Comparison of ENCODE assay signal across 13 cellular contexts in genomic region chr12:62919827-62920226, GRCh38. TPM values are rescaled to one million over a fixed set of nuclear protein-coding genes. Genes with fewer than 3 reads are reported as not detected.
A peak's percentile ranks its signal among the peaks of the same experiment; 100 is the strongest.
DNase-seq lines count a peak whose midpoint lies in the region; ATAC-seq, FAIRE-seq and TF ChIP-seq lines count a peak whose summit lies in the region.
"Had no signal": no experiment of that assay in that cellular context is flagged by ENCODE, and none has a peak within 500 bp of the region (broad histone marks: within the 10 kb centered on the region; RNA-seq: fewer than 3 reads in every experiment).

No MANE protein-coding gene starts in this region.

- peaks cover 3% of the 10 kb centered on the region for H3K27me3 Mint-ChIP-seq in activated T-helper 17 cell treated with anti-CD3 and anti-CD28 coated beads, Interleukin-2, amount 50 U/mL, for 72 hours
- H3K27me3 Mint-ChIP-seq in type B pancreatic cell: no peaks in the 10 kb centered on the region

- H3K4me1 ChIP-seq in A549: peaks cover 14% of the 10 kb centered on the region; the same call in 2 of the 3 replicates
- H3K4me1 ChIP-seq: transverse colon had no signal

- TF ChIP-seq EP300 in A549 (IDR thresholded peaks at IDR 0.05): no peak

- H3K27ac Mint-ChIP-seq in activated T-helper 17 cell treated with anti-CD3 and anti-CD28 coated beads, Interleukin-2, amount 50 U/mL, for 72 hours: no peak overlapping the region
- no peak overlapping the region for H3K27ac Mint-ChIP-seq in type B pancreatic cell
- H3K27ac Mint-ChIP-seq: activated CD8-positive, alpha-beta T cell treated with anti-CD3 and anti-CD28 coated beads for 36 hours; B cell had no signal

- no peak for TF ChIP-seq POLR2A in A549 (IDR thresholded peaks at IDR 0.05; ENCODE audit: low read length)
- no peak for TF ChIP-seq POLR2A in GM12891 (IDR thresholded peaks at IDR 0.05; ENCODE audit: low read depth, low read length)

- POLR2A ChIA-PET in A549 (lab: Yijun Ruan, JAX): interaction anchor here (0.6 kb wide), 1 partner anchor 149 kb away, joined by 3 read pairs; no protein-coding TSS in a partner anchor

- no peak for DNase-seq in A549 (ENCODE audit: low read depth in 1 of 2, low spot score in 1 of 2)
- DNase-seq in LNCaP clone FGC (ENCODE audit: low read depth): peak; percentile 79
- DNase-seq in RPMI8226: peak; percentile 92
- peak; percentile 91 for DNase-seq in glomerular visceral epithelial cell (ENCODE audit: extremely low spot score)
- DNase-seq in type B pancreatic cell (ENCODE audit: extremely low spot score, unreplicated experiment): no peak
- DNase-seq in SK-N-DZ (ENCODE audit: low spot score): no peak
- DNase-seq in GM12891 (ENCODE audit: insufficient read length, low spot score): no peak
- DNase-seq: activated CD8-positive, alpha-beta T cell treated with anti-CD3 and anti-CD28 coated beads for 36 hours; MV-4-11; retina; transverse colon had no signal

- no peak overlapping the region for H3K4me3 ChIP-seq in A549
- no peak overlapping the region for H3K4me3 ChIP-seq in LNCaP clone FGC (ENCODE audit: low read depth, low read length)
- H3K4me3 ChIP-seq: transverse colon had no signal

- H3K4me2 ChIP-seq in A549: peak overlapping the region; percentile 17; the same call in 1 of the 3 replicates

- no peaks in the 10 kb centered on the region for H3K36me3 Mint-ChIP-seq in activated T-helper 17 cell treated with anti-CD3 and anti-CD28 coated beads, Interleukin-2, amount 50 U/mL, for 72 hours (ENCODE audit: low read depth)
- H3K36me3 Mint-ChIP-seq in type B pancreatic cell: peaks cover 3% of the 10 kb centered on the region

- CTCF ChIA-PET in A549 (lab: Yijun Ruan, JAX): interaction anchor here (1.1 to 1.4 kb wide), 3 partner anchors 11 to 106 kb away, joined by 3 to 5 read pairs (median 3); partner anchors contain the start of gene PPM1H

- no peak for TF ChIP-seq RAD21 in A549 (conservative IDR thresholded peaks at IDR 0.05 in 1 of 2, IDR thresholded peaks at IDR 0.05 in 1 of 2)

- FAIRE-seq in A549 (lab: Jason Lieb, UNC) (no peak), GM12891 (lab: Jason Lieb, UNC) (no peak)

- no peak for TF ChIP-seq CTCF in A549 (IDR thresholded peaks at IDR 0.05)
- no peak for TF ChIP-seq CTCF in LNCaP clone FGC (IDR thresholded peaks at IDR 0.05; ENCODE audit: control insufficient read depth, extremely low read depth, insufficient read depth)
- TF ChIP-seq CTCF in type B pancreatic cell (conservative IDR thresholded peaks at IDR 0.05): no peak

- no peak overlapping the region for H3K4me3 Mint-ChIP-seq in activated T-helper 17 cell treated with anti-CD3 and anti-CD28 coated beads, Interleukin-2, amount 50 U/mL, for 72 hours
- no peak overlapping the region for H3K4me3 Mint-ChIP-seq in type B pancreatic cell
- H3K4me3 Mint-ChIP-seq: activated CD8-positive, alpha-beta T cell treated with anti-CD3 and anti-CD28 coated beads for 36 hours; B cell had no signal

- WGBS in A549 (ENCODE audit: missing lambda C conversion rate): 44% methylated on average over 2 of the region's 2 CpGs

- H3K9me3 ChIP-seq in A549: no peaks in the 10 kb centered on the region
- H3K9me3 ChIP-seq: transverse colon had no signal

- no peak overlapping the region; a peak in 1 of 6 replicates for H3K27ac ChIP-seq in A549
- H3K27ac ChIP-seq: transverse colon had no signal

- no peaks in the 10 kb centered on the region for H3K4me1 Mint-ChIP-seq in activated T-helper 17 cell treated with anti-CD3 and anti-CD28 coated beads, Interleukin-2, amount 50 U/mL, for 72 hours
- H3K4me1 Mint-ChIP-seq in type B pancreatic cell (ENCODE audit: unreplicated experiment): peaks cover 43% of the 10 kb centered on the region
- H3K4me1 Mint-ChIP-seq: B cell had no signal

- ATAC-seq in A549: no peak
- no peak for ATAC-seq in activated T-helper 17 cell treated with anti-CD3 and anti-CD28 coated beads, Interleukin-2, amount 50 U/mL, for 72 hours (replicated peaks)
- ATAC-seq: activated CD8-positive, alpha-beta T cell treated with anti-CD3 and anti-CD28 coated beads for 36 hours had no signal

- H3K9me3 Mint-ChIP-seq in activated T-helper 17 cell treated with anti-CD3 and anti-CD28 coated beads, Interleukin-2, amount 50 U/mL, for 72 hours: no peaks in the 10 kb centered on the region
- H3K9me3 Mint-ChIP-seq in type B pancreatic cell: no peaks in the 10 kb centered on the region
- H3K9me3 Mint-ChIP-seq: activated CD8-positive, alpha-beta T cell treated with anti-CD3 and anti-CD28 coated beads for 36 hours had no signal

TF ChIP-seq in A549, 52 proteins besides CTCF, POLR2A, EP300 and RAD21:
- TF ChIP-seq CEBPB (IDR thresholded peaks at IDR 0.05) (no peak), ESRRA (IDR thresholded peaks at IDR 0.05; ENCODE audit: borderline replicate concordance, low read length) (no peak), HDAC2 (IDR thresholded peaks at IDR 0.05) (no peak), POLR2AphosphoS2 (conservative IDR thresholded peaks at IDR 0.05; ENCODE audit: low read length) (no peak), CHD4 (IDR thresholded peaks at IDR 0.05; ENCODE audit: borderline replicate concordance) (no peak), JUNB (IDR thresholded peaks at IDR 0.05) (no peak), E2F6 (IDR thresholded peaks at IDR 0.05; ENCODE audit: borderline replicate concordance, low read depth) (no peak), USF2 (IDR thresholded peaks at IDR 0.05) (no peak)
TF ChIP-seq in A549: peak in this region for 0.

TF ChIP-seq in GM12891, 5 proteins besides CTCF, POLR2A, EP300 and RAD21:
- TF ChIP-seq POLR2AphosphoS5 (IDR thresholded peaks at IDR 0.05; ENCODE audit: low read depth, low read length): no peak
- TF ChIP-seq POU2F2 (IDR thresholded peaks at IDR 0.05; ENCODE audit: low read depth, low read length): no peak
- no peak for TF ChIP-seq PAX5 (IDR thresholded peaks at IDR 0.05; ENCODE audit: insufficient read depth, low read length, severe bottlenecking)
- TF ChIP-seq SPI1 (IDR thresholded peaks at IDR 0.05; ENCODE audit: low read depth, low read length): no peak
- TF ChIP-seq TAF1 (IDR thresholded peaks at IDR 0.05; ENCODE audit: low read depth, low read length): no peak

RNA-seq across cellular contexts. Expression of gene PPM1H, which starts 15.1 kb away (rescaled TPM):
- polyA plus RNA-seq in A549 (2011; rRNA removed) (7.8 and 7.9 TPM in 2 replicates), A549 (2017; fragmentation: RNase III; extraction: RNeasy Plus Mini Kit Qiagen cat#74134 plus additional on column Dnase treatment) (6.8 to 7.8 TPM (median 7.8 TPM) in 3 replicates)
- 3.5 and 4.6 TPM in 2 replicates for polyA plus RNA-seq in A549 (2012; cell fraction: cytosol; rRNA removed)
- 4.6 and 5.0 TPM in 2 replicates for polyA plus RNA-seq in A549 (2012; cell fraction: nucleus; rRNA removed)
- polyA minus RNA-seq in A549 (2011; rRNA and poly(A)+ RNA removed): 10.6 and 10.7 TPM in 2 replicates
- not detected for total RNA-seq in activated T-helper 17 cell treated with anti-CD3 and anti-CD28 coated beads, Interleukin-2, amount 50 U/mL, for 72 hours
- 31.0 and 78.9 TPM in 2 replicates for total RNA-seq in type B pancreatic cell (ENCODE audit: low replicate concordance)
- 6.2 and 6.7 TPM in 2 replicates for polyA plus RNA-seq in SK-N-DZ (2014; cell fraction: cytosol; rRNA removed)
- polyA plus RNA-seq in SK-N-DZ (2014; cell fraction: nucleus; rRNA removed): 4.5 and 4.9 TPM in 2 replicates
- polyA plus RNA-seq in GM12891 (2012; ENCODE audit: low read depth, missing spikeins): 0.72 TPM
- total RNA-seq: B cell had no signal

Comparison
In these comparisons a context has a peak if more than half of its experiments do, and no peak if none do; other contexts are left out.
1. DNase-seq: peak in LNCaP clone FGC (single experiment), RPMI8226 (single experiment) and glomerular visceral epithelial cell (single experiment); none in A549 (0 of 2), type B pancreatic cell (single experiment), SK-N-DZ (single experiment) and GM12891 (single experiment).
2. RNA of gene PPM1H, which starts 15.1 kb away (total RNA-seq): 31.0 to 78.9 TPM in type B pancreatic cell; not detected in activated T-helper 17 cell treated with anti-CD3 and anti-CD28 coated beads, Interleukin-2, amount 50 U/mL, for 72 hours; every median in the first group is over 10 times any median in the second.